In genomic region chr14:100120522-100121269, GRCh38 we compare ENCODE assay signal across 17 cellular contexts. TPM values are rescaled to one million over a fixed set of nuclear protein-coding genes. Genes with fewer than 3 reads are reported as not detected.
DNase-seq lines count a peak whose midpoint lies in the region; ATAC-seq and TF ChIP-seq lines count a peak whose summit lies in the region.
"Had no signal": no experiment of that assay in that cellular context is flagged by ENCODE, and none has a peak within 500 bp of the region (broad histone marks: within the 10 kb centered on the region; RNA-seq: fewer than 3 reads in every experiment).

No MANE protein-coding gene starts in this region.

- no peaks in the 10 kb centered on the region for H3K9me3 Mint-ChIP-seq in activated T-cell treated with anti-CD3 and anti-CD28 coated beads, Interleukin-2, amount 50 U/mL, for 24 hours
- H3K9me3 Mint-ChIP-seq in activated CD8-positive, alpha-beta T cell treated with anti-CD3 and anti-CD28 coated beads, Interleukin-2, amount 10 ng/mL, durations not matched to agents 7 days and 5 days (ENCODE audit: insufficient read depth): no peaks in the 10 kb centered on the region
- no peaks in the 10 kb centered on the region for H3K9me3 Mint-ChIP-seq in chondrocyte (ENCODE audit: low read depth)
- H3K9me3 Mint-ChIP-seq in stimulated activated memory B cell treated with anti-CD40 and anti-IgM and Interleukin-4, amounts not matched to agents 10 μg/mL and 1 μg/mL and 100 μg/mL, for 72 hours: no peaks in the 10 kb centered on the region

- H3K27me3 ChIP-seq in neuronal stem cell (ENCODE audit: control insufficient read depth in 3 of 3, insufficient read depth in 3 of 3, low read depth in 1 of 3, low read length in 3 of 3) (no peaks in the 10 kb centered on the region), body of pancreas (no peaks in the 10 kb centered on the region)
- H3K27me3 ChIP-seq: SJSA1 had no signal

- no peak overlapping the region for H2BK15ac ChIP-seq in neuronal stem cell (ENCODE audit: low read length)

- peaks cover 24% of the 10 kb centered on the region for H3K4me1 Mint-ChIP-seq in activated T-cell treated with anti-CD3 and anti-CD28 coated beads, Interleukin-2, amount 50 U/mL, for 24 hours (ENCODE audit: low read depth)
- H3K4me1 Mint-ChIP-seq in activated CD8-positive, alpha-beta T cell treated with anti-CD3 and anti-CD28 coated beads, Interleukin-2, amount 10 ng/mL, durations not matched to agents 7 days and 5 days (ENCODE audit: low read depth): peaks cover 12% of the 10 kb centered on the region
- peaks cover 3% of the 10 kb centered on the region for H3K4me1 Mint-ChIP-seq in chondrocyte (ENCODE audit: low read depth)
- H3K4me1 Mint-ChIP-seq in stimulated activated memory B cell treated with anti-CD40 and anti-IgM and Interleukin-4, amounts not matched to agents 10 μg/mL and 1 μg/mL and 100 μg/mL, for 72 hours: peaks cover 27% of the 10 kb centered on the region

- H3K4me3 ChIP-seq in neuronal stem cell (ENCODE audit: low read length in 2 of 2) (no peak overlapping the region), body of pancreas (no peak overlapping the region)
- H3K4me3 ChIP-seq: SJSA1 had no signal

- no peak overlapping the region for H3K14ac ChIP-seq in neuronal stem cell (ENCODE audit: low read length)

- no peak overlapping the region for H3K4ac ChIP-seq in neuronal stem cell (ENCODE audit: low read length)

- no peak overlapping the region for H3K23ac ChIP-seq in neuronal stem cell (ENCODE audit: low read depth, low read length, poor library complexity)

- no peak for ATAC-seq in activated CD8-positive, alpha-beta T cell treated with anti-CD3 and anti-CD28 coated beads, Interleukin-2, amount 10 ng/mL, durations not matched to agents 7 days and 5 days
- ATAC-seq in HG02870 (IDR thresholded peaks at IDR 0.05; ENCODE audit: unreplicated experiment) (no peak), body of pancreas (no peak)
- no peak for ATAC-seq in stimulated activated memory B cell treated with anti-CD40 and anti-IgM and Interleukin-4, amounts not matched to agents 10 μg/mL and 1 μg/mL and 100 μg/mL, for 72 hours
- ATAC-seq: sciatic nerve had no signal

- H3K27ac Mint-ChIP-seq in activated T-cell treated with anti-CD3 and anti-CD28 coated beads, Interleukin-2, amount 50 U/mL, for 24 hours: peak overlapping the region; percentile 93
- peak overlapping the region; percentile 60 for H3K27ac Mint-ChIP-seq in activated CD8-positive, alpha-beta T cell treated with anti-CD3 and anti-CD28 coated beads, Interleukin-2, amount 10 ng/mL, durations not matched to agents 7 days and 5 days
- H3K27ac Mint-ChIP-seq in chondrocyte (ENCODE audit: unreplicated experiment): no peak overlapping the region
- H3K27ac Mint-ChIP-seq in stimulated activated memory B cell treated with anti-CD40 and anti-IgM and Interleukin-4, amounts not matched to agents 10 μg/mL and 1 μg/mL and 100 μg/mL, for 72 hours: no peak overlapping the region

- no peak overlapping the region for H3K4me2 ChIP-seq in neuronal stem cell (ENCODE audit: insufficient read depth, low read length, poor library complexity, severe bottlenecking)

- H3K36me3 ChIP-seq in neuronal stem cell (replicated peaks in 1 of 2; ENCODE audit: control insufficient read depth in 2 of 2, insufficient read depth in 2 of 2, low read length in 2 of 2) (peaks cover 14 to 61% of the 10 kb centered on the region in 2 donors), body of pancreas (replicated peaks in 1 of 2; ENCODE audit: insufficient read depth in 1 of 2, low read depth in 2 of 2) (no peaks in the 10 kb centered on the region)
- H3K36me3 ChIP-seq: SJSA1 had no signal

- H2BK5ac ChIP-seq in neuronal stem cell (ENCODE audit: low read length): no peak overlapping the region

- CTCF ChIA-PET in activated CD8-positive, alpha-beta T cell treated with anti-CD3 and anti-CD28 coated beads, Interleukin-2, amount 10 ng/mL, durations not matched to agents 7 days and 5 days (lab: Charles Lee): interaction anchor here (0.9 kb wide), 1 partner anchor 72 kb away, joined by 4 read pairs; no protein-coding TSS in a partner anchor

- TF ChIP-seq CTCF in chondrocyte (IDR thresholded peaks at IDR 0.05) (no peak), body of pancreas (IDR thresholded peaks at IDR 0.05) (no peak)

- no peak overlapping the region for H2BK12ac ChIP-seq in neuronal stem cell (ENCODE audit: low read length)

- peaks cover 2% of the 10 kb centered on the region for H3K79me1 ChIP-seq in neuronal stem cell (ENCODE audit: low read depth, low read length)

- H3K27ac ChIP-seq in neuronal stem cell (replicated peaks; ENCODE audit: low read length): no peak overlapping the region
- no peak overlapping the region for H3K27ac ChIP-seq in body of pancreas
- H3K27ac ChIP-seq: SJSA1 had no signal

- no peak overlapping the region for H2AFZ ChIP-seq in neuronal stem cell (ENCODE audit: low read length)

- POLR2A ChIA-PET in activated CD8-positive, alpha-beta T cell treated with anti-CD3 and anti-CD28 coated beads, Interleukin-2, amount 10 ng/mL, durations not matched to agents 7 days and 5 days (lab: Charles Lee): no interaction called here

- H3K36me3 Mint-ChIP-seq in activated T-cell treated with anti-CD3 and anti-CD28 coated beads, Interleukin-2, amount 50 U/mL, for 24 hours (ENCODE audit: low read depth): peaks cover 86% of the 10 kb centered on the region
- H3K36me3 Mint-ChIP-seq in activated CD8-positive, alpha-beta T cell treated with anti-CD3 and anti-CD28 coated beads, Interleukin-2, amount 10 ng/mL, durations not matched to agents 7 days and 5 days (ENCODE audit: low read depth): peaks cover 76% of the 10 kb centered on the region
- H3K36me3 Mint-ChIP-seq in chondrocyte (ENCODE audit: low read depth): peaks cover 14% of the 10 kb centered on the region
- peaks cover 49% of the 10 kb centered on the region for H3K36me3 Mint-ChIP-seq in stimulated activated memory B cell treated with anti-CD40 and anti-IgM and Interleukin-4, amounts not matched to agents 10 μg/mL and 1 μg/mL and 100 μg/mL, for 72 hours

- peak overlapping the region; percentile 5 for H3K9ac ChIP-seq in neuronal stem cell (ENCODE audit: low read depth, low read length, poor library complexity)

- H2AK5ac ChIP-seq in neuronal stem cell (ENCODE audit: low read depth, low read length): no peak overlapping the region

- intact Hi-C loops in body of pancreas (cut with DNase I): no loop called here

- H4K8ac ChIP-seq in neuronal stem cell (ENCODE audit: low read depth, low read length): no peak overlapping the region

- no peak for TF ChIP-seq POLR2A in body of pancreas (IDR thresholded peaks at IDR 0.05)

- no peak overlapping the region for H3K18ac ChIP-seq in neuronal stem cell (ENCODE audit: low read length)

- H3K4me3 Mint-ChIP-seq in activated T-cell treated with anti-CD3 and anti-CD28 coated beads, Interleukin-2, amount 50 U/mL, for 24 hours: no peak overlapping the region
- H3K4me3 Mint-ChIP-seq in activated CD8-positive, alpha-beta T cell treated with anti-CD3 and anti-CD28 coated beads, Interleukin-2, amount 10 ng/mL, durations not matched to agents 7 days and 5 days: no peak overlapping the region
- no peak overlapping the region for H3K4me3 Mint-ChIP-seq in chondrocyte (ENCODE audit: unreplicated experiment)
- no peak overlapping the region for H3K4me3 Mint-ChIP-seq in stimulated activated memory B cell treated with anti-CD40 and anti-IgM and Interleukin-4, amounts not matched to agents 10 μg/mL and 1 μg/mL and 100 μg/mL, for 72 hours

- H3K27me3 Mint-ChIP-seq in activated T-cell treated with anti-CD3 and anti-CD28 coated beads, Interleukin-2, amount 50 U/mL, for 24 hours: no peaks in the 10 kb centered on the region
- H3K27me3 Mint-ChIP-seq in activated CD8-positive, alpha-beta T cell treated with anti-CD3 and anti-CD28 coated beads, Interleukin-2, amount 10 ng/mL, durations not matched to agents 7 days and 5 days (ENCODE audit: low read depth): no peaks in the 10 kb centered on the region
- no peaks in the 10 kb centered on the region for H3K27me3 Mint-ChIP-seq in chondrocyte (ENCODE audit: low read depth)
- no peaks in the 10 kb centered on the region for H3K27me3 Mint-ChIP-seq in stimulated activated memory B cell treated with anti-CD40 and anti-IgM and Interleukin-4, amounts not matched to agents 10 μg/mL and 1 μg/mL and 100 μg/mL, for 72 hours

- no CpG with 5 or more reads among the region's 18 CpGs for WGBS in neuronal stem cell (ENCODE audit: extremely low coverage in 2 of 2, insufficient read length in 2 of 2, insufficient replicate concordance in 1 of 2), 2 donors
- WGBS in body of pancreas, 2 donors: 93 to 97% methylated on average over 10 to 18 of the region's 18 CpGs

- H3K4me1 ChIP-seq in neuronal stem cell (ENCODE audit: control insufficient read depth in 2 of 2, insufficient read depth in 1 of 2, low read depth in 1 of 2, low read length in 2 of 2) (peaks cover 0 to 5% of the 10 kb centered on the region in 2 donors), body of pancreas (no peaks in the 10 kb centered on the region)
- H3K4me1 ChIP-seq: SJSA1 had no signal

- no peak overlapping the region for H2BK120ac ChIP-seq in neuronal stem cell (ENCODE audit: low read depth, low read length)

- H3K9me3 ChIP-seq in neuronal stem cell (replicated peaks in 1 of 2; ENCODE audit: control insufficient read depth in 2 of 2, insufficient read depth in 1 of 2, low read depth in 1 of 2, low read length in 2 of 2) (peaks cover 0 to 2% of the 10 kb centered on the region in 2 donors), body of pancreas (no peaks in the 10 kb centered on the region)
- H3K9me3 ChIP-seq: SJSA1 had no signal

- no peak overlapping the region for H4K91ac ChIP-seq in neuronal stem cell (ENCODE audit: low read depth, low read length, poor library complexity)

- no peak for DNase-seq in activated T-cell treated with anti-CD3 and anti-CD28 coated beads, Interleukin-2, amount 50 U/mL, for 24 hours
- no peak for DNase-seq in activated T-cell treated with anti-CD3 and anti-CD28 coated beads, Interleukin-2, amount 50 U/mL, for 48 hours
- DNase-seq in activated CD8-positive, alpha-beta T cell treated with anti-CD3 and anti-CD28 coated beads, Interleukin-2, amount 10 ng/mL, durations not matched to agents 7 days and 5 days: no peak
- DNase-seq in chondrocyte (ENCODE audit: low spot score) (peak; percentile 78), neuronal stem cell (ENCODE audit: low spot score) (no peak), body of pancreas (no peak)
- DNase-seq: activated gamma-delta T cell; effector CD8-positive, alpha-beta T cell; H7; KG1; NCI-H1092 treated with DMSO at 0.1 percent for 48 hours; NCI-H2107; NCI-H748 treated with DMSO at 0.1 percent for 48 hours had no signal

RNA-seq across cellular contexts. Expression of gene DEGS2, which starts 38.7 kb away (rescaled TPM):
- total RNA-seq in activated CD8-positive, alpha-beta T cell treated with anti-CD3 and anti-CD28 coated beads, Interleukin-2, amount 10 ng/mL, durations not matched to agents 7 days and 5 days: under 1 TPM; 0.05 to 0.39 TPM
- total RNA-seq in chondrocyte: 0.17 to 0.36 TPM in 2 of 3 replicates, not detected in the other
- 0.11 TPM for polyA plus RNA-seq in neuronal stem cell (2013, experiment 1 of 2)
- 0.07 TPM for polyA plus RNA-seq in neuronal stem cell (2013, experiment 2 of 2)
- 10 to 100 TPM in 1 of 2 donors, 1 to 10 TPM in 1; 7.3 to 10.5 TPM for total RNA-seq in body of pancreas
- total RNA-seq: H7, SJSA1 had no signal

RNA-seq across cellular contexts. Expression of gene EVL, which starts 55.5 kb away (rescaled TPM):
- 100 to 1,000 TPM; 863 to 926 TPM for total RNA-seq in activated CD8-positive, alpha-beta T cell treated with anti-CD3 and anti-CD28 coated beads, Interleukin-2, amount 10 ng/mL, durations not matched to agents 7 days and 5 days
- total RNA-seq in chondrocyte: 98.9 to 112 TPM (median 104 TPM) in 3 replicates
- polyA plus RNA-seq in neuronal stem cell (2013, experiment 1 of 2): 130 TPM
- polyA plus RNA-seq in neuronal stem cell (2013, experiment 2 of 2): 124 TPM
- 10 to 100 TPM; 22.3 to 57.7 TPM for total RNA-seq in body of pancreas

Comparison
In these comparisons a context has a peak if more than half of its experiments do, and no peak if none do; other contexts are left out.
1. H3K27ac Mint-ChIP-seq: peak in activated T-cell treated with anti-CD3 and anti-CD28 coated beads, Interleukin-2, amount 50 U/mL, for 24 hours (single experiment) and activated CD8-positive, alpha-beta T cell treated with anti-CD3 and anti-CD28 coated beads, Interleukin-2, amount 10 ng/mL, durations not matched to agents 7 days and 5 days (single experiment); none in chondrocyte (single experiment) and stimulated activated memory B cell treated with anti-CD40 and anti-IgM and Interleukin-4, amounts not matched to agents 10 μg/mL and 1 μg/mL and 100 μg/mL, for 72 hours (single experiment).